In genomic region chr2:237663517-237663916, GRCh38 we compare ENCODE assay signal across 15 cellular contexts. TPM values are rescaled to one million over a fixed set of nuclear protein-coding genes. Genes with fewer than 3 reads are reported as not detected.
A peak's percentile ranks its signal among the peaks of the same experiment; 100 is the strongest.
DNase-seq lines count a peak whose midpoint lies in the region; ATAC-seq, FAIRE-seq and TF ChIP-seq lines count a peak whose summit lies in the region.
"Had no signal": no experiment of that assay in that cellular context is flagged by ENCODE, and none has a peak within 500 bp of the region (broad histone marks: within the 10 kb centered on the region; RNA-seq: fewer than 3 reads in every experiment).

No MANE protein-coding gene starts in this region.

- H4K5ac ChIP-seq in H1 (ENCODE audit: insufficient read length, low read depth, low read length) = no peak overlapping the region
- no peak overlapping the region for H4K5ac ChIP-seq in mesendoderm (ENCODE audit: low read length)

- no peak overlapping the region for H3K27ac Mint-ChIP-seq in GM23338

- no peaks in the 10 kb centered on the region for H3K9me2 ChIP-seq in GM23338 (ENCODE audit: insufficient read depth)

- H3K4me1 ChIP-seq in GM23338 (ENCODE audit: insufficient read depth) = peaks cover 32% of the 10 kb centered on the region; the same call in 1 of the 2 replicates
- H3K4me1 ChIP-seq in H1 (replicated peaks in 1 of 4; ENCODE audit: control insufficient read depth in 3 of 4, insufficient read depth in 4 of 4, low read length in 3 of 4) = peaks cover 6 to 21% (median 8%) of the 10 kb centered on the region in 4 experiments
- peaks cover 5% of the 10 kb centered on the region for H3K4me1 ChIP-seq in mesendoderm (ENCODE audit: control insufficient read depth, low read depth, low read length)
- peaks cover 32 to 55% (median 42%) of the 10 kb centered on the region in 3 donors for H3K4me1 ChIP-seq in skeletal muscle tissue (ENCODE audit: control insufficient read depth in 3 of 3, insufficient read depth in 3 of 3, low read length in 3 of 3)
- H3K4me1 ChIP-seq: testis had no signal

- H3K23ac ChIP-seq in H1 (ENCODE audit: insufficient read length) (no peak overlapping the region), mesendoderm (ENCODE audit: low read length) (no peak overlapping the region)

- no peak overlapping the region for H3K18ac ChIP-seq in H1 (ENCODE audit: extremely low read depth, low read length)
- H3K18ac ChIP-seq in mesendoderm (ENCODE audit: low read length) = no peak overlapping the region

- H3K4me1 Mint-ChIP-seq in GM23338 = peaks cover 53% of the 10 kb centered on the region

- H2AK5ac ChIP-seq in H1 (ENCODE audit: low read depth, low read length) (no peak overlapping the region), mesendoderm (ENCODE audit: low read length) (no peak overlapping the region)

- peaks cover 5% of the 10 kb centered on the region; the same call in 1 of the 2 replicates for H4K20me1 ChIP-seq in GM23338 (replicated peaks; ENCODE audit: insufficient read depth)
- peaks cover 0 to 5% of the 10 kb centered on the region in 2 experiments for H4K20me1 ChIP-seq in H1 (replicated peaks in 1 of 2; ENCODE audit: control insufficient read depth in 1 of 2, insufficient read depth in 2 of 2, low read length in 2 of 2)

- no peaks in the 10 kb centered on the region for H3K27me3 ChIP-seq in GM23338 (ENCODE audit: insufficient read depth)
- no peaks in the 10 kb centered on the region for H3K27me3 ChIP-seq in H1 (replicated peaks in 1 of 4; ENCODE audit: control insufficient read depth in 3 of 4, extremely low read depth in 1 of 4, insufficient read depth in 3 of 4, low read length in 3 of 4)
- H3K27me3 ChIP-seq in mesendoderm (ENCODE audit: insufficient read depth, low read length, poor library complexity) = no peaks in the 10 kb centered on the region
- no peaks in the 10 kb centered on the region for H3K27me3 ChIP-seq in skeletal muscle tissue (ENCODE audit: control insufficient read depth in 3 of 3, insufficient read depth in 3 of 3, low read length in 3 of 3)
- H3K27me3 ChIP-seq: brain microvascular endothelial cell, testis had no signal

- H3K27me3 Mint-ChIP-seq in GM23338 (ENCODE audit: insufficient read depth, low read depth, poor library complexity) = peaks cover 10% of the 10 kb centered on the region

- TF ChIP-seq POLR2A in H1 (IDR thresholded peaks at IDR 0.05; ENCODE audit: control extremely low read depth in 1 of 2, low read depth in 2 of 2, low read length in 2 of 2) = no peak

- TF ChIP-seq CTCF in GM23338 (conservative IDR thresholded peaks at IDR 0.05; ENCODE audit: low read depth in 2 of 2) (no peak), H1 (IDR thresholded peaks at IDR 0.05; ENCODE audit: control extremely low read depth in 1 of 3, insufficient read depth in 1 of 3, low read depth in 1 of 3, low read length in 3 of 3) (no peak)

- no peak overlapping the region for H2BK20ac ChIP-seq in H1 (ENCODE audit: low read length)

- H2BK5ac ChIP-seq in H1 (ENCODE audit: low read depth, low read length) (no peak overlapping the region), mesendoderm (ENCODE audit: low read length) (no peak overlapping the region)

- H3K79me2 ChIP-seq in GM23338 (replicated peaks; ENCODE audit: insufficient read depth) = no peaks in the 10 kb centered on the region; the same call in 1 of the 2 replicates
- no peaks in the 10 kb centered on the region for H3K79me2 ChIP-seq in H1 (ENCODE audit: control insufficient read depth in 1 of 2, insufficient read depth in 2 of 2, low read length in 2 of 2)
- H3K79me2 ChIP-seq in mesendoderm (ENCODE audit: control insufficient read depth, insufficient read depth, low read length) = peaks cover 2% of the 10 kb centered on the region

- H3K36me3 ChIP-seq in GM23338 (ENCODE audit: insufficient read depth) (no peaks in the 10 kb centered on the region), H1 (ENCODE audit: control insufficient read depth in 2 of 4, insufficient read depth in 4 of 4, low read length in 3 of 4) (no peaks in the 10 kb centered on the region), mesendoderm (ENCODE audit: control insufficient read depth, insufficient read depth, low read length) (no peaks in the 10 kb centered on the region), skeletal muscle tissue (ENCODE audit: control insufficient read depth in 3 of 3, insufficient read depth in 3 of 3, low read length in 3 of 3) (peaks cover 0 to 6% (median 2%) of the 10 kb centered on the region in 3 donors)
- H3K36me3 ChIP-seq: brain microvascular endothelial cell, WERI-Rb-1 had no signal

- H3K9me3 Mint-ChIP-seq in GM23338 = no peaks in the 10 kb centered on the region

- H3K56ac ChIP-seq in H1 (replicated peaks; ENCODE audit: insufficient read length, low read depth, low read length) = no peak overlapping the region
- H3K56ac ChIP-seq in mesendoderm (ENCODE audit: low read length) = no peak overlapping the region

- no peak; the same call in 2 of the 3 replicates for ATAC-seq in GM23338
- no peak for ATAC-seq in GM21381 (IDR thresholded peaks at IDR 0.05; ENCODE audit: unreplicated experiment)
- ATAC-seq in HG02610 (IDR thresholded peaks at IDR 0.05; ENCODE audit: unreplicated experiment) = no peak

- H3K4me3 ChIP-seq in GM23338 = no peak overlapping the region
- H3K4me3 ChIP-seq in H1 (ENCODE audit: extremely low read depth in 1 of 4, insufficient read depth in 2 of 4, low read depth in 3 of 4, low read length in 4 of 4) = no peak overlapping the region
- no peak overlapping the region for H3K4me3 ChIP-seq in mesendoderm (ENCODE audit: low read length)
- peak overlapping the region in 1 of 3 donors; percentile 6 for H3K4me3 ChIP-seq in skeletal muscle tissue (ENCODE audit: low read length in 3 of 3)
- H3K4me3 ChIP-seq: testis had no signal

- no peak overlapping the region for H3K14ac ChIP-seq in H1 (ENCODE audit: insufficient read length)

- H4K91ac ChIP-seq in H1 (replicated peaks; ENCODE audit: insufficient read length, low read length) = no peak overlapping the region

- WGBS in H1 (ENCODE audit: extremely low coverage in 1 of 2, insufficient coverage in 1 of 2, insufficient read length in 1 of 2, insufficient replicate concordance in 2 of 2, low coverage in 1 of 2, low lambda C conversion rate in 2 of 2, missing lambda C conversion rate in 1 of 2), 2 experiments = 89% methylated on average over 7 of the region's 9 CpGs; no CpG with 5 or more reads in 1 of the 2 experiments
- no CpG with 5 or more reads among the region's 9 CpGs for WGBS in mesendoderm (ENCODE audit: extremely low coverage, insufficient coverage, low lambda C conversion rate)

- no peak for FAIRE-seq in H1 (lab: Jason Lieb, UNC)

- H3K9me3 ChIP-seq in H1 (ENCODE audit: insufficient read depth in 2 of 2, low read depth in 1 of 2, low read length in 1 of 2) (no peaks in the 10 kb centered on the region), skeletal muscle tissue (ENCODE audit: control insufficient read depth in 3 of 3, low read length in 3 of 3) (no peaks in the 10 kb centered on the region)
- H3K9me3 ChIP-seq: testis had no signal

- H3K4ac ChIP-seq in H1 (replicated peaks; ENCODE audit: insufficient read length, low read depth, low read length) = no peak overlapping the region
- H3K4ac ChIP-seq in mesendoderm (ENCODE audit: low read depth, low read length) = no peak overlapping the region

- H3K4me3 Mint-ChIP-seq in GM23338 = no peak overlapping the region

- H3K27ac ChIP-seq in GM23338 (ENCODE audit: low read depth) (no peak overlapping the region), H1 (ENCODE audit: low read depth, low read length) (no peak overlapping the region), mesendoderm (ENCODE audit: low read depth, low read length) (no peak overlapping the region), skeletal muscle tissue (ENCODE audit: low read depth, low read length) (peak overlapping the region; percentile 61)
- H3K27ac ChIP-seq: brain microvascular endothelial cell, testis, WERI-Rb-1 had no signal

- no peak overlapping the region for H3K9ac ChIP-seq in H1 (replicated peaks in 1 of 4; ENCODE audit: extremely low read depth in 1 of 4, low read depth in 3 of 4, low read length in 3 of 4)
- no peak overlapping the region for H3K9ac ChIP-seq in mesendoderm (ENCODE audit: low read length)
- H3K9ac ChIP-seq in skeletal muscle tissue (ENCODE audit: low read depth in 1 of 3, low read length in 3 of 3) = peak overlapping the region; percentile 7 to 66 (median 52)

- H3K4me2 ChIP-seq in GM23338 (peak overlapping the region; percentile 42; the same call in 1 of the 2 replicates), H1 (ENCODE audit: insufficient read depth in 1 of 2, low read depth in 2 of 2, low read length in 2 of 2) (no peak overlapping the region), mesendoderm (ENCODE audit: low read length) (no peak overlapping the region)

- H4K8ac ChIP-seq in H1 (ENCODE audit: extremely low read depth, insufficient read depth, low read length) = peak overlapping the region; percentile 23
- H4K8ac ChIP-seq in mesendoderm (ENCODE audit: low read depth, low read length) = no peak overlapping the region

- H2BK120ac ChIP-seq in H1 (replicated peaks; ENCODE audit: low read depth, low read length) (no peak overlapping the region), mesendoderm (ENCODE audit: low read depth, low read length) (no peak overlapping the region)

- H3K36me3 Mint-ChIP-seq in GM23338 (ENCODE audit: low read depth) = no peaks in the 10 kb centered on the region; the same call in 2 of the 3 replicates

- no peak for TF ChIP-seq RAD21 in H1 (IDR thresholded peaks at IDR 0.05 in 1 of 2, conservative IDR thresholded peaks at IDR 0.05 in 1 of 2; ENCODE audit: low read depth in 2 of 2, low read length in 2 of 2)

- H2BK15ac ChIP-seq in H1 (ENCODE audit: low read length) (no peak overlapping the region), mesendoderm (replicated peaks; ENCODE audit: low read depth) (no peak overlapping the region)

- H3K79me1 ChIP-seq in H1 (ENCODE audit: low read depth, low read length) (peaks cover 5% of the 10 kb centered on the region), mesendoderm (ENCODE audit: low read length) (peaks cover 4% of the 10 kb centered on the region)

- no peak overlapping the region for H2AFZ ChIP-seq in GM23338
- H2AFZ ChIP-seq in H1 (ENCODE audit: low read length) = no peak overlapping the region

- H3K23me2 ChIP-seq in H1 (ENCODE audit: low read depth, low read length) = no peaks in the 10 kb centered on the region

- TF ChIP-seq EP300 in H1 (IDR thresholded peaks at IDR 0.05; ENCODE audit: borderline replicate concordance in 1 of 2, low read depth in 2 of 2, low read length in 2 of 2) = no peak

- POLR2A ChIA-PET in H1 (lab: Charles Lee; ENCODE audit: partially characterized antibody) = interaction anchor here (0.7 to 0.8 kb wide), 2 partner anchors 50 to 83 kb away, joined by 3 read pairs; no protein-coding TSS in a partner anchor

- CTCF ChIA-PET in H1 (lab: Charles Lee; ENCODE audit: partially characterized antibody) = interaction anchor here (0.8 to 2.1 kb wide), 10 partner anchors 9 to 111 kb away, joined by 3 to 8 read pairs (median 3); no protein-coding TSS in a partner anchor

- no peak for DNase-seq in GM23338 (ENCODE audit: low spot score)
- no peak for DNase-seq in H1 (ENCODE audit: low read depth in 1 of 2, low spot score in 2 of 2)
- DNase-seq in mesendoderm = peak; percentile 38
- no peak for DNase-seq in DMS53 (lab: John Stamatoyannopoulos, UW)
- no peak for DNase-seq in GF-D8 (lab: John Stamatoyannopoulos, UW)
- DNase-seq: activated gamma-delta T cell treated with Interleukin-2 at 50 U/mL for 16 hours; AML-193; brain microvascular endothelial cell; effector CD4-positive, alpha-beta T cell; NCI-H2171 treated with DMSO at 0.1 percent for 48 hours; testis; WERI-Rb-1 had no signal

- H3F3A ChIP-seq in GM23338 (replicated peaks; ENCODE audit: low read depth) = no peaks in the 10 kb centered on the region

- H2BK12ac ChIP-seq in H1 (ENCODE audit: low read depth, low read length) = no peak overlapping the region

RNA-seq across cellular contexts. Expression of gene LRRFIP1, which starts 36.1 kb away (rescaled TPM):
- 57.4 and 59.6 TPM in 2 replicates for total RNA-seq in GM23338 (2014; rRNA removed; shearing (Covaris generic))
- polyA plus RNA-seq in GM23338 (2016; fragmentation: Nextera tagmentation; extraction: Ambion mirVana) (160 and 178 TPM in 2 replicates), H1 (2011; rRNA removed) (12.1 and 13.8 TPM in 2 replicates)
- 68.6 and 75.8 TPM in 2 replicates for total RNA-seq in H1 (2021; fragmentation: NEBNext Ultra II Directional; extraction: Animal tissue kit (Norgen Biotek cat#: 25700))
- polyA plus RNA-seq in H1 (2011; cell fraction: cytosol; rRNA removed) = 25.4 TPM
- 26.6 TPM for polyA plus RNA-seq in H1 (2011; cell fraction: nucleus; rRNA removed)
- polyA plus RNA-seq in H1 (2012, experiment 1 of 2) = 33.6 to 61.3 TPM (median 38.1 TPM) in 4 replicates
- polyA plus RNA-seq in H1 (2012, experiment 2 of 2) = 4.3 TPM
- 98.5 TPM for polyA plus RNA-seq in H1 (2013, experiment 1 of 2)
- polyA plus RNA-seq in H1 (2013, experiment 2 of 2) = 87.2 TPM
- polyA minus RNA-seq in H1 (2011; rRNA and poly(A)+ RNA removed) = 18.7 and 22.1 TPM in 2 replicates
- 18.1 TPM for polyA minus RNA-seq in H1 (2011; cell fraction: cytosol; rRNA and poly(A)+ RNA removed)
- 46.1 TPM for polyA minus RNA-seq in H1 (2011; cell fraction: nucleus; rRNA and poly(A)+ RNA removed)
- 86.5 TPM for polyA plus RNA-seq in mesendoderm (2013, experiment 1 of 2)
- polyA plus RNA-seq in mesendoderm (2013, experiment 2 of 2) = 91.0 TPM
- total RNA-seq in skeletal muscle tissue = 65.8 TPM

Comparison
In these comparisons a context has a peak if more than half of its experiments do, and no peak if none do; other contexts are left out.
1. H3K9ac ChIP-seq: peak in skeletal muscle tissue (3 of 3); none in H1 (0 of 4) and mesendoderm (single experiment).